10 cellular contexts compared by ENCODE assay signal in genomic region chr12:55614764-55615163, GRCh38. TPM values are rescaled to one million over a fixed set of nuclear protein-coding genes. Genes with fewer than 3 reads are reported as not detected.
"Had no signal": no experiment of that assay in that cellular context is flagged by ENCODE, and none has a peak within 500 bp of the region (broad histone marks: within the 10 kb centered on the region; RNA-seq: fewer than 3 reads in every experiment).

No MANE protein-coding gene starts in this region.

- H3K4me3 Mint-ChIP-seq: IgD-negative memory B cell had no signal

- DNase-seq: IMR-90, KBM-7, KG1 had no signal

- ATAC-seq: K562 had no signal

- H3K9ac ChIP-seq: KMS-11 had no signal

- H3K4me3 ChIP-seq: K562 had no signal

- FAIRE-seq: HTR-8/SVneo, K562 had no signal

- H3K4me2 ChIP-seq: KMS-11 had no signal

- H3K36me3 Mint-ChIP-seq: IgD-negative memory B cell had no signal

- H3K27ac ChIP-seq: HL-60, KMS-11 had no signal

RNA-seq across cellular contexts. Expression of gene OR10P1, which starts 21.9 kb away (rescaled TPM):
- total RNA-seq: HT-29, HT1080, IMR-90, K562 had no signal
- polyA plus RNA-seq: IgD-negative memory B cell, IMR-90, K562 had no signal

RNA-seq across cellular contexts. Expression of gene OR2AP1, which starts 42.5 kb away (rescaled TPM):
- total RNA-seq: HT-29, HT1080, IMR-90, K562 had no signal
- polyA plus RNA-seq: IgD-negative memory B cell, IMR-90, K562 had no signal
